8 cellular contexts compared by ENCODE assay signal in the genomic region with DNA sequence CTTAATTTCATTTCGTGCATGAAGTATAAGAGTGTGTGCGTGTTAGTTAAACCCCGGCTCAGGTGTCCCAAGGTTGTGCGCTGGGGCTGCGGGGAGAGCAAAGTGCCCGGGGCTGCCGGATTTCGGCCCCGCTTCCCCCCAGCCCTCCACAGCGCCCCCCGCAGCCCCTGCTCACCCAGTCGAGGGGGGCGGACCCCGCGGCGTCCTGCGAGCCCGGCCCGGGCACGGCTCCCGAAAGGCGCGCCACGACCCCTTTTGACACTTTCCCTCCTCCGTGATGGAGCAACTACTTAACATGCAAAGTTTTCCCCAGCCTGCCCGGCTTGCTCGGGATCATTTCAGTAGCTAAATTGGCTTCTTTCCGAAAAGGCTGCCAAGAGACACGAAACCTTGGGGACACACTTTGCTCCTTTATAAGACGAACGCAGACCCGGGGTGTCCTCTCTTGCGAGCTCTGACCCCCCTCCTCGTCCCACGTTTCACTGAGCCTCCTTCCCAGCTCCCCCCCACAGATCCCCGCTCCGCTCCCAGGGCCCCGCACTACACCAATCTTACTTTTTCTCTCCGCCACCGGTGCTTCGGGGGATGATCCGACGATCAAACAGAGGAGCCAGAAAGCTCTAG. TPM values are rescaled to one million over a fixed set of nuclear protein-coding genes. Genes with fewer than 3 reads are reported as not detected.
DNase-seq lines count a peak whose midpoint lies in the region; ATAC-seq and TF ChIP-seq lines count a peak whose summit lies in the region.

No MANE protein-coding gene starts in this region.

- 1% methylated on average over 26 to 36 of the region's 43 CpGs for WGBS in thyroid gland, 2 donors

- no peaks in the 10 kb centered on the region for H3K27me3 ChIP-seq in thyroid gland

- no peak overlapping the region for H3K4me3 ChIP-seq in mucosa of descending colon
- peak overlapping the region; percentile 10 to 50 (median 23) for H3K4me3 ChIP-seq in thyroid gland (replicated peaks in 1 of 3)

- intact Hi-C loops in mucosa of descending colon (cut with DNase I, micrococcal nuclease) (no loop called here), thyroid gland (cut with DNase I) (no loop called here)

- peak overlapping the region in 2 of 3 donors; percentile 27 to 50 for H3K27ac ChIP-seq in thyroid gland

- TF ChIP-seq CTCF in mucosa of descending colon (IDR thresholded peaks at IDR 0.05) (no peak), thyroid gland (IDR thresholded peaks at IDR 0.05) (no peak)

- no peak for TF ChIP-seq POLR2A in thyroid gland (IDR thresholded peaks at IDR 0.05)

- no peaks in the 10 kb centered on the region for H3K9me3 ChIP-seq in mucosa of descending colon
- H3K9me3 ChIP-seq in thyroid gland, result no peaks in the 10 kb centered on the region

- peaks cover 20% of the 10 kb centered on the region for H3K4me1 ChIP-seq in mucosa of descending colon (ENCODE audit: low read depth)
- peaks cover 11 to 17% of the 10 kb centered on the region in 2 donors for H3K4me1 ChIP-seq in thyroid gland

- H3K36me3 ChIP-seq in mucosa of descending colon (ENCODE audit: low read depth) (no peaks in the 10 kb centered on the region), thyroid gland (no peaks in the 10 kb centered on the region)

- DNase-seq in NCI-H146 (lab: John Stamatoyannopoulos, UW) (peak; percentile 8), NCI-H146 treated with DMSO at 0.1 percent for 48 hours (lab: John Stamatoyannopoulos, UW; ENCODE audit: unreplicated experiment) (no peak), mucosa of descending colon (peak; percentile 36 to 57 (median 51)), thyroid gland (peak in 1 of 2 donors; percentile 17), T1000 (lab: John Stamatoyannopoulos, UW) (no peak), COR-L47 (lab: John Stamatoyannopoulos, UW) (no peak)
- DNase-seq in effector CD8-positive, alpha-beta T cell (lab: John Stamatoyannopoulos, UW), result peak; percentile 8

- ATAC-seq in SK-N-SH treated with all-trans-retinoic acid at 6 μM for 48 hours (peak; percentile 41), mucosa of descending colon (no peak)

TF ChIP-seq in SK-N-SH treated with all-trans-retinoic acid at 6 μM for 48 hours, 23 proteins besides CTCF, POLR2A, EP300 and RAD21:
- TF ChIP-seq ZNF565 (CRISPR knock-in tag; conservative IDR thresholded peaks at IDR 0.05; ENCODE audit: low read depth) (no peak), CSDC2 (CRISPR knock-in tag; IDR thresholded peaks at IDR 0.05) (no peak), RARB (CRISPR knock-in tag; IDR thresholded peaks at IDR 0.05) (no peak), ZC3H10 (CRISPR knock-in tag; IDR thresholded peaks at IDR 0.05) (no peak), ZFP3 (CRISPR knock-in tag; IDR thresholded peaks at IDR 0.05) (no peak), CREB5 (CRISPR knock-in tag; IDR thresholded peaks at IDR 0.05; ENCODE audit: low read depth) (no peak), TSHZ2 (CRISPR knock-in tag; IDR thresholded peaks at IDR 0.05) (no peak), OSR1 (CRISPR knock-in tag; IDR thresholded peaks at IDR 0.05) (no peak), TCF4 (CRISPR knock-in tag; IDR thresholded peaks at IDR 0.05; ENCODE audit: borderline replicate concordance) (no peak), ZNF8 (CRISPR knock-in tag; IDR thresholded peaks at IDR 0.05) (no peak), BACH2 (CRISPR knock-in tag; IDR thresholded peaks at IDR 0.05; ENCODE audit: borderline replicate concordance) (no peak)
- TF ChIP-seq, protein P1, sequence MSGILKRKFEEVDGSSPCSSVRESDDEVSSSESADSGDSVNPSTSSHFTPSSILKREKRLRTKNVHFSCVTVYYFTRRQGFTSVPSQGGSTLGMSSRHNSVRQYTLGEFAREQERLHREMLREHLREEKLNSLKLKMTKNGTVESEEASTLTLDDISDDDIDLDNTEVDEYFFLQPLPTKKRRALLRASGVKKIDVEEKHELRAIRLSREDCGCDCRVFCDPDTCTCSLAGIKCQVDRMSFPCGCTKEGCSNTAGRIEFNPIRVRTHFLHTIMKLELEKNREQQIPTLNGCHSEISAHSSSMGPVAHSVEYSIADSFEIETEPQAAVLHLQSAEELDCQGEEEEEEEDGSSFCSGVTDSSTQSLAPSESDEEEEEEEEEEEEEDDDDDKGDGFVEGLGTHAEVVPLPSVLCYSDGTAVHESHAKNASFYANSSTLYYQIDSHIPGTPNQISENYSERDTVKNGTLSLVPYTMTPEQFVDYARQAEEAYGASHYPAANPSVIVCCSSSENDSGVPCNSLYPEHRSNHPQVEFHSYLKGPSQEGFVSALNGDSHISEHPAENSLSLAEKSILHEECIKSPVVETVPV (CRISPR knock-in tag; IDR thresholded peaks at IDR 0.05), result no peak

RNA-seq across cellular contexts. Expression of gene C17orf58, which starts 0.6 kb away (rescaled TPM):
- 10 to 100 TPM in 1 of 3 donors, 1 to 10 TPM in 2; 6.4 to 11.1 (median 8.4) TPM for total RNA-seq in mucosa of descending colon
- 10 to 100 TPM in 2 of 4 donors, 1 to 10 TPM in 2; 6.7 to 14.4 (median 10.6) TPM for total RNA-seq in thyroid gland

RNA-seq across cellular contexts. Expression of gene KPNA2, which starts 39.9 kb away (rescaled TPM):
- 10 to 100 TPM; 15.2 to 50.3 (median 29.0) TPM for total RNA-seq in mucosa of descending colon
- total RNA-seq in thyroid gland, result 10 to 100 TPM; 13.3 to 25.8 (median 17.5) TPM

Comparison
In these comparisons a context has a peak if more than half of its experiments do, and no peak if none do; other contexts are left out.
1. DNase-seq: peak in NCI-H146 (single experiment), effector CD8-positive, alpha-beta T cell (single experiment) and mucosa of descending colon (3 of 3); none in NCI-H146 treated with DMSO at 0.1 percent for 48 hours (single experiment), T1000 (single experiment) and COR-L47 (single experiment).